In genomic region chr19:49017666-49018351, GRCh38 we compare ENCODE assay signal across 8 cellular contexts. TPM values are rescaled to one million over a fixed set of nuclear protein-coding genes. Genes with fewer than 3 reads are reported as not detected.
A peak's percentile ranks its signal among the peaks of the same experiment; 100 is the strongest.
DNase-seq lines count a peak whose midpoint lies in the region; FAIRE-seq and TF ChIP-seq lines count a peak whose summit lies in the region.

No MANE protein-coding gene starts in this region.

- no peaks in the 10 kb centered on the region for H3K27me3 ChIP-seq in liver (ENCODE audit: control insufficient read depth in 4 of 4, insufficient read depth in 4 of 4, low read length in 3 of 4)

- H3K36me3 ChIP-seq in liver (ENCODE audit: control insufficient read depth in 4 of 4, insufficient read depth in 3 of 4, low read depth in 1 of 4, low read length in 3 of 4) = peaks cover 3 to 18% (median 5%) of the 10 kb centered on the region in 4 donors

- WGBS in liver = 2% methylated on average over 62 of the region's 62 CpGs

- peaks cover 5 to 22% (median 16%) of the 10 kb centered on the region in 4 donors for H3K4me1 ChIP-seq in liver (ENCODE audit: control insufficient read depth in 4 of 4, insufficient read depth in 4 of 4, low read length in 3 of 4)

- TF ChIP-seq CTCF in coronary artery (IDR thresholded peaks at IDR 0.05) = no peak
- TF ChIP-seq CTCF in liver (IDR thresholded peaks at IDR 0.05; ENCODE audit: low read depth, low read length, missing input control) = peak; percentile 23

- no peak overlapping the region for H3K9ac ChIP-seq in liver (ENCODE audit: low read depth in 1 of 2, low read length in 2 of 2)

- TF ChIP-seq RAD21 in liver (IDR thresholded peaks at IDR 0.05) = peak in 1 of 2 donors; percentile 15

- H3K9me3 ChIP-seq in liver (ENCODE audit: control insufficient read depth in 4 of 4, low read length in 3 of 4) = no peaks in the 10 kb centered on the region

- DNase-seq in GM12892 (ENCODE audit: insufficient read length) = peak; percentile 85
- peak; percentile 79 for DNase-seq in NAMALWA (ENCODE audit: low spot score)
- peak; percentile 60 for DNase-seq in activated CD4-positive, alpha-beta T cell treated with anti-CD3 and anti-CD28 coated beads for 1 hour
- DNase-seq in coronary artery (ENCODE audit: low spot score) = no peak
- DNase-seq in stimulated activated CD8-positive, alpha-beta memory T cell treated with anti-CD3 and anti-CD28 coated beads, Interleukin-15, amount 100 ng/mL, for 1 hour (ENCODE audit: low read depth) = peak; percentile 44
- DNase-seq in A172 (ENCODE audit: low spot score) = no peak
- DNase-seq in ureter (ENCODE audit: low spot score) = no peak

- FAIRE-seq in GM12892 (lab: Jason Lieb, UNC) = no peak

- no peak for TF ChIP-seq POLR2A in GM12892 (IDR thresholded peaks at IDR 0.05; ENCODE audit: low read depth, low read length)

- H3K27ac ChIP-seq in coronary artery (no peak overlapping the region), liver (ENCODE audit: low read depth in 1 of 2, low read length in 2 of 2) (no peak overlapping the region)

- peak overlapping the region; percentile 71 for H3K4me3 ChIP-seq in coronary artery
- H3K4me3 ChIP-seq in liver (ENCODE audit: low read depth in 1 of 3, low read length in 3 of 3) = peak overlapping the region in 1 of 3 donors; percentile 50

TF ChIP-seq in liver, 16 proteins besides CTCF, POLR2A, EP300 and RAD21:
- TF ChIP-seq FOXA1 (IDR thresholded peaks at IDR 0.05) (no peak), FOXA2 (IDR thresholded peaks at IDR 0.05) (no peak), JUND (IDR thresholded peaks at IDR 0.05) (no peak), EGR1 (IDR thresholded peaks at IDR 0.05; ENCODE audit: low read depth in 2 of 2) (no peak), SP1 (IDR thresholded peaks at IDR 0.05) (no peak), MAX (IDR thresholded peaks at IDR 0.05) (no peak)

RNA-seq across cellular contexts. Expression of gene LHB, which starts 0.9 kb away (rescaled TPM):
- not detected for polyA plus RNA-seq in GM12892 (2012; ENCODE audit: missing spikeins)
- total RNA-seq in liver (not detected), ureter (not detected)
- polyA plus RNA-seq in liver = not detected
- not detected in 2 replicates for total RNA-seq in A172 (2014; rRNA removed; shearing (Covaris generic))

RNA-seq across cellular contexts. Expression of gene CGB3, which starts 6.3 kb away (rescaled TPM):
- polyA plus RNA-seq in GM12892 (2012; ENCODE audit: missing spikeins) = not detected
- total RNA-seq in liver = not detected
- not detected for polyA plus RNA-seq in liver
- total RNA-seq in A172 (2014; rRNA removed; shearing (Covaris generic)) = 2.6 TPM in 1 of 2 replicates, not detected in the other
- total RNA-seq in ureter = not detected

RNA-seq across cellular contexts. Expression of gene CGB2, which starts 13.9 kb away (rescaled TPM):
- not detected for polyA plus RNA-seq in GM12892 (2012; ENCODE audit: missing spikeins)
- total RNA-seq in liver (not detected), ureter (not detected)
- polyA plus RNA-seq in liver = not detected
- total RNA-seq in A172 (2014; rRNA removed; shearing (Covaris generic)) = not detected in 2 replicates

RNA-seq across cellular contexts. Expression of gene CGB1, which starts 18.9 kb away (rescaled TPM):
- not detected for polyA plus RNA-seq in GM12892 (2012; ENCODE audit: missing spikeins)
- total RNA-seq in liver (not detected), ureter (not detected)
- polyA plus RNA-seq in liver = not detected
- not detected in 2 replicates for total RNA-seq in A172 (2014; rRNA removed; shearing (Covaris generic))

RNA-seq across cellular contexts. Expression of gene RUVBL2, which starts 24.1 kb away (rescaled TPM):
- polyA plus RNA-seq in GM12892 (2012; ENCODE audit: missing spikeins) = 65.5 TPM
- 10 to 100 TPM; 52.5 to 80.1 TPM for total RNA-seq in liver
- 10 to 100 TPM; 29.6 to 46.7 TPM for polyA plus RNA-seq in liver
- total RNA-seq in A172 (2014; rRNA removed; shearing (Covaris generic)) = 121 and 149 TPM in 2 replicates
- 66.7 TPM for total RNA-seq in ureter

Comparison
In these comparisons a context has a peak if more than half of its experiments do, and no peak if none do; other contexts are left out.
1. DNase-seq: peak in GM12892 (single experiment), NAMALWA (single experiment), activated CD4-positive, alpha-beta T cell treated with anti-CD3 and anti-CD28 coated beads for 1 hour (single experiment) and stimulated activated CD8-positive, alpha-beta memory T cell treated with anti-CD3 and anti-CD28 coated beads, Interleukin-15, amount 100 ng/mL, for 1 hour (single experiment); none in coronary artery (single experiment), A172 (single experiment) and ureter (single experiment).